ENCODE assay signal across 14 cellular contexts in the genomic region with DNA sequence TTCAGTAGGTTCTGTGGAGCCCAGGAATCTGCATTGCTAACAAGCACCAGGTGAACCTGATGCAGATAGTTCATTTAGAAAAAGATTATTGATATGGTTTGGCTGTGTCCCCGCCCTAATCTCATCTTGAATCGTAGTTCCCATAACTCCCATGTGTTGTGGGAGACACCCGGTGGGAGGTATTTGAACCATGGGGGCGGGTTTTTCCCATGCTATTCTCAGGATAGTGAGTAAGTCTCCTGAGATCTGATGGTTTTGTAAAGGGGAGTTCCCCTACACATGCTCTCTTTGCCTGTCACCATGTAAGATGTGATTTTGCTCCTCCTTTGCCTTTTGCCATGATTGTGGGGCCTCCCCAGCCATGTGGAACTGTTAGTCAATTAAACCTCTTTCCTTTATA.
DNase-seq lines count a peak whose midpoint lies in the region; ATAC-seq and TF ChIP-seq lines count a peak whose summit lies in the region.
"Had no signal": no experiment of that assay in that cellular context is flagged by ENCODE, and none has a peak within 500 bp of the region (broad histone marks: within the 10 kb centered on the region; RNA-seq: fewer than 3 reads in every experiment).

No MANE protein-coding gene starts in this region.

- WGBS in sigmoid colon, 2 donors, result 79 to 88% methylated on average over 4 of the region's 4 CpGs
- 96% methylated on average over 4 of the region's 4 CpGs for WGBS in esophagus muscularis mucosa

- no peak overlapping the region for H3K4me3 ChIP-seq in PC-3 (ENCODE audit: low read length)
- H3K4me3 ChIP-seq in sigmoid colon, result no peak overlapping the region
- H3K4me3 ChIP-seq in esophagus muscularis mucosa, result no peak overlapping the region
- H3K4me3 ChIP-seq: lung, neural progenitor cell had no signal

- TF ChIP-seq CTCF in PC-3 (conservative IDR thresholded peaks at IDR 0.05; ENCODE audit: low read depth, low read length), result no peak
- TF ChIP-seq CTCF in sigmoid colon (IDR thresholded peaks at IDR 0.05), result no peak
- TF ChIP-seq CTCF in esophagus muscularis mucosa (IDR thresholded peaks at IDR 0.05), result no peak
- no peak for TF ChIP-seq CTCF in GM10248 (IDR thresholded peaks at IDR 0.05; ENCODE audit: control extremely low read depth, extremely low read depth, low read depth, missing control alignments)

- H3K9me2 ChIP-seq in PC-3 (replicated peaks; ENCODE audit: low read length), result no peaks in the 10 kb centered on the region

- TF ChIP-seq POLR2A in sigmoid colon (IDR thresholded peaks at IDR 0.05), result no peak
- TF ChIP-seq POLR2A in esophagus muscularis mucosa (IDR thresholded peaks at IDR 0.05; ENCODE audit: low read depth), result no peak

- H4K20me1 ChIP-seq in PC-3 (ENCODE audit: low read length), result no peaks in the 10 kb centered on the region

- POLR2A ChIA-PET in PC-3 (lab: Charles Lee; ENCODE audit: unreplicated experiment), result no interaction called here
- POLR2A ChIA-PET in GM10248 (lab: Yijun Ruan, JAX), result no interaction called here

- no peak overlapping the region for H3K9ac ChIP-seq in PC-3 (ENCODE audit: low read length)
- H3K9ac ChIP-seq: neural progenitor cell had no signal

- H3K27me3 ChIP-seq in PC-3 (ENCODE audit: low read length) (no peaks in the 10 kb centered on the region; the same call in 1 of the 2 replicates), sigmoid colon (no peaks in the 10 kb centered on the region), esophagus muscularis mucosa (no peaks in the 10 kb centered on the region)
- H3K27me3 ChIP-seq: neural progenitor cell had no signal

- no peak overlapping the region for H3K27ac ChIP-seq in PC-3 (ENCODE audit: low read length)
- no peak overlapping the region for H3K27ac ChIP-seq in sigmoid colon
- H3K27ac ChIP-seq in esophagus muscularis mucosa (replicated peaks in 1 of 4), result no peak overlapping the region
- H3K27ac ChIP-seq: neural progenitor cell had no signal

- CTCF ChIA-PET in PC-3 (lab: Charles Lee) (no interaction called here), GM10248 (lab: Yijun Ruan, JAX) (interaction anchor here (1.0 to 1.4 kb wide), 5 partner anchors 21 to 334 kb away, joined by 3 read pairs; no protein-coding TSS in a partner anchor)

- H3K4me1 ChIP-seq in PC-3 (ENCODE audit: insufficient read depth, low read length) (no peaks in the 10 kb centered on the region), sigmoid colon (no peaks in the 10 kb centered on the region), esophagus muscularis mucosa (no peaks in the 10 kb centered on the region)
- H3K4me1 ChIP-seq: neural progenitor cell had no signal

- TF ChIP-seq EP300 in sigmoid colon (IDR thresholded peaks at IDR 0.05) (no peak), esophagus muscularis mucosa (IDR thresholded peaks at IDR 0.05) (no peak)

- H3K4me2 ChIP-seq in PC-3 (ENCODE audit: low read length), result no peak overlapping the region
- H3K4me2 ChIP-seq: neural progenitor cell had no signal

- intact Hi-C loops in PC-3 (cut with micrococcal nuclease), result no loop called here
- intact Hi-C loops in sigmoid colon (cut with DNase I), result no loop called here
- intact Hi-C loops in esophagus muscularis mucosa (cut with DNase I), result no loop called here

- peak; percentile 33 for DNase-seq in Daoy (ENCODE audit: low read depth)
- peak; percentile 19 for DNase-seq in myocyte (ENCODE audit: low read depth)
- DNase-seq in PC-3, result no peak
- DNase-seq in sigmoid colon, result no peak
- no peak for DNase-seq in esophagus muscularis mucosa (ENCODE audit: extremely low spot score)
- DNase-seq in GM10248 (ENCODE audit: extremely low spot score), result no peak
- DNase-seq: activated CD4-positive, alpha-beta T cell treated with anti-CD3 and anti-CD28 coated beads, Interleukin-2, amount 50 U/mL, for 4 hours; amniotic stem cell; NCI-H1092; NCI-H446 had no signal

- no peaks in the 10 kb centered on the region for H3F3A ChIP-seq in PC-3 (ENCODE audit: low read length, unreplicated experiment)

- ATAC-seq in GM19043 (IDR thresholded peaks at IDR 0.05; ENCODE audit: low read depth, unreplicated experiment) (peak; percentile 41), HG03135 (IDR thresholded peaks at IDR 0.05; ENCODE audit: unreplicated experiment) (peak; percentile 45), PC-3 (no peak)

- H3K36me3 ChIP-seq in PC-3 (ENCODE audit: low read depth, low read length), result no peaks in the 10 kb centered on the region
- H3K36me3 ChIP-seq in sigmoid colon, result no peaks in the 10 kb centered on the region
- H3K36me3 ChIP-seq in esophagus muscularis mucosa, result no peaks in the 10 kb centered on the region
- H3K36me3 ChIP-seq: neural progenitor cell had no signal

- no peak overlapping the region for H2AFZ ChIP-seq in PC-3 (ENCODE audit: low read length)
- H2AFZ ChIP-seq: neural progenitor cell had no signal

- H3K9me3 ChIP-seq in PC-3 (ENCODE audit: low read length), result no peaks in the 10 kb centered on the region
- H3K9me3 ChIP-seq in sigmoid colon, result no peaks in the 10 kb centered on the region
- no peaks in the 10 kb centered on the region for H3K9me3 ChIP-seq in esophagus muscularis mucosa

- BruUV-seq in PC-3 (replicated peaks; lab: Mats Ljungman, UMichigan), result no TSS peak

- H3K79me2 ChIP-seq in PC-3 (ENCODE audit: low read length), result no peaks in the 10 kb centered on the region

Comparison
In these comparisons a context has a peak if more than half of its experiments do, and no peak if none do; other contexts are left out.
1. DNase-seq: peak in Daoy (single experiment) and myocyte (single experiment); none in PC-3 (single experiment), sigmoid colon (single experiment), esophagus muscularis mucosa (single experiment) and GM10248 (single experiment).